20 cellular contexts compared by ENCODE assay signal in the genomic region with DNA sequence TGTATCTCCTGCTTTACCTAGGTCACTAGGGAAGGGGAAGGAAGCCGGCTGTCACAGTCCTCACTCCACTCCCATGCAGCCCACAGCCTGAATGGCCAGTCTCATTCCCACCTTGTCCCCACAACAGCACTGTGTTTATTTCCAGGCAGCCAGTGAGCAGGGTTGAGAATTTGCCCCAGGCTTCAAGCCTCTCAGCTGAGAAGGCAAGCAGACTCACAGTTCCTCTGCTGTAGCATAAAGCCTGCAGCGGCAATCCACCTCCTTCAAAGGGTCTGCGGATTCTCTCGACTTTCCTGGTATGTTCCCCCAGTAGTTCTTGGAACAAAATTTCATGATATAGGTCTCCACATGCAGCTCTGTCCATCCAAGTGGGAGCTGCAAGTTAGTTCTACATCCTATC.
DNase-seq lines count a peak whose midpoint lies in the region; ATAC-seq, FAIRE-seq and TF ChIP-seq lines count a peak whose summit lies in the region.
"Had no signal": no experiment of that assay in that cellular context is flagged by ENCODE, and none has a peak within 500 bp of the region (broad histone marks: within the 10 kb centered on the region; RNA-seq: fewer than 3 reads in every experiment).

No MANE protein-coding gene starts in this region.

- H3K4me3 ChIP-seq in iPS-18a (ENCODE audit: low read length) = no peak overlapping the region
- H3K4me3 ChIP-seq in neuronal stem cell (ENCODE audit: low read length in 2 of 2) = no peak overlapping the region
- no peak overlapping the region for H3K4me3 ChIP-seq in pancreas
- no peak overlapping the region for H3K4me3 ChIP-seq in sigmoid colon
- H3K4me3 ChIP-seq: SJCRH30 had no signal

- H3K27ac ChIP-seq in iPS-18a (ENCODE audit: low read length) = no peak overlapping the region
- H3K27ac ChIP-seq in neuronal stem cell (replicated peaks; ENCODE audit: low read length) = no peak overlapping the region
- no peak overlapping the region for H3K27ac ChIP-seq in pancreas
- no peak overlapping the region for H3K27ac ChIP-seq in sigmoid colon
- H3K27ac ChIP-seq: SJCRH30 had no signal

- H3K4me1 ChIP-seq in iPS-18a (ENCODE audit: control insufficient read depth, low read depth, low read length) (peaks cover 40% of the 10 kb centered on the region), neuronal stem cell (ENCODE audit: control insufficient read depth in 2 of 2, insufficient read depth in 1 of 2, low read depth in 1 of 2, low read length in 2 of 2) (peaks cover 0 to 2% of the 10 kb centered on the region in 2 donors), pancreas (no peaks in the 10 kb centered on the region), sigmoid colon (no peaks in the 10 kb centered on the region)

- FAIRE-seq in pancreas (lab: Jason Lieb, UNC) = no peak
- FAIRE-seq: HTR-8/SVneo, RCC 7860 had no signal

- no peak overlapping the region for H2BK15ac ChIP-seq in neuronal stem cell (ENCODE audit: low read length)

- CTCF ChIA-PET in WTC11 (lab: Charles Lee) = no interaction called here

- TF ChIP-seq POLR2A in sigmoid colon (IDR thresholded peaks at IDR 0.05) = no peak

- no peak overlapping the region for H3K23ac ChIP-seq in neuronal stem cell (ENCODE audit: low read depth, low read length, poor library complexity)

- H3K4me3 Mint-ChIP-seq in WTC11 = no peak overlapping the region
- H3K4me3 Mint-ChIP-seq in activated T-cell treated with anti-CD3 and anti-CD28 coated beads, Interleukin-2, amount 50 U/mL, for 4 hours = no peak overlapping the region

- no peak overlapping the region for H3K18ac ChIP-seq in neuronal stem cell (ENCODE audit: low read length)

- H3K27me3 ChIP-seq in iPS-18a (ENCODE audit: control insufficient read depth, insufficient read depth, low read length) (no peaks in the 10 kb centered on the region), neuronal stem cell (ENCODE audit: control insufficient read depth in 3 of 3, insufficient read depth in 3 of 3, low read depth in 1 of 3, low read length in 3 of 3) (no peaks in the 10 kb centered on the region), pancreas (no peaks in the 10 kb centered on the region), sigmoid colon (no peaks in the 10 kb centered on the region)
- H3K27me3 ChIP-seq: SJCRH30 had no signal

- H3K4me2 ChIP-seq in neuronal stem cell (ENCODE audit: insufficient read depth, low read length, poor library complexity, severe bottlenecking) = no peak overlapping the region

- H3K9ac ChIP-seq in iPS-18a (ENCODE audit: low read length) = peak overlapping the region; percentile 4
- no peak overlapping the region for H3K9ac ChIP-seq in neuronal stem cell (ENCODE audit: low read depth, low read length, poor library complexity)

- DNase-seq in EH (ENCODE audit: low read depth) = peak; percentile 2
- DNase-seq in WTC11 (ENCODE audit: low spot score) = peak; percentile 34
- no peak for DNase-seq in neuronal stem cell (ENCODE audit: low spot score)
- no peak for DNase-seq in pancreas
- DNase-seq in sigmoid colon = no peak
- no peak for DNase-seq in sciatic nerve (ENCODE audit: low spot score)
- no peak for DNase-seq in activated T-cell treated with anti-CD3 and anti-CD28 coated beads, Interleukin-2, amount 50 U/mL, for 4 hours
- DNase-seq: HCEC 1CT, MM.1S, NCI-H1092, NCI-H1436, NCI-H187 treated with DMSO at 0.1 percent for 48 hours, NCI-H2107, NCI-H446 treated with DMSO at 0.1 percent for 48 hours, NCI-H526 treated with DMSO at 0.1 percent for 48 hours, OCI-M1, SJCRH30 had no signal

- no CpG with 5 or more reads among the region's 4 CpGs for WGBS in neuronal stem cell (ENCODE audit: extremely low coverage in 2 of 2, insufficient read length in 2 of 2, insufficient replicate concordance in 1 of 2), 2 donors
- WGBS in pancreas, 2 donors = 84 to 90% methylated on average over 4 of the region's 4 CpGs
- WGBS in sigmoid colon, 2 donors = 86 to 89% methylated on average over 4 of the region's 4 CpGs

- H2AFZ ChIP-seq in neuronal stem cell (ENCODE audit: low read length) = peak overlapping the region; percentile 28

- H4K8ac ChIP-seq in neuronal stem cell (ENCODE audit: low read depth, low read length) = no peak overlapping the region

- no peak overlapping the region for H2AK5ac ChIP-seq in neuronal stem cell (ENCODE audit: low read depth, low read length)

- H3K9me3 ChIP-seq in iPS-18a (ENCODE audit: control insufficient read depth, low read depth, low read length) (no peaks in the 10 kb centered on the region), neuronal stem cell (replicated peaks in 1 of 2; ENCODE audit: control insufficient read depth in 2 of 2, insufficient read depth in 1 of 2, low read depth in 1 of 2, low read length in 2 of 2) (no peaks in the 10 kb centered on the region), pancreas (no peaks in the 10 kb centered on the region), sigmoid colon (no peaks in the 10 kb centered on the region)
- H3K9me3 ChIP-seq: SJCRH30 had no signal

- no peak overlapping the region for H2BK5ac ChIP-seq in neuronal stem cell (ENCODE audit: low read length)

- peak overlapping the region; percentile 29 for H3K27ac Mint-ChIP-seq in WTC11

- POLR2A ChIA-PET in WTC11 (lab: Charles Lee) = interaction anchor here (1.7 kb wide), 1 partner anchor 264 kb away, joined by 6 read pairs; no protein-coding TSS in a partner anchor

- no peak overlapping the region for H3K14ac ChIP-seq in neuronal stem cell (ENCODE audit: low read length)

- no peak overlapping the region for H3K4ac ChIP-seq in neuronal stem cell (ENCODE audit: low read length)

- H3K79me1 ChIP-seq in neuronal stem cell (ENCODE audit: low read depth, low read length) = no peaks in the 10 kb centered on the region

- H2BK12ac ChIP-seq in neuronal stem cell (ENCODE audit: low read length) = no peak overlapping the region

- H3K9me3 Mint-ChIP-seq in WTC11 = peaks cover 26% of the 10 kb centered on the region
- no peaks in the 10 kb centered on the region for H3K9me3 Mint-ChIP-seq in activated T-cell treated with anti-CD3 and anti-CD28 coated beads, Interleukin-2, amount 50 U/mL, for 4 hours

- no peaks in the 10 kb centered on the region for H3K27me3 Mint-ChIP-seq in WTC11 (ENCODE audit: low read depth)
- H3K27me3 Mint-ChIP-seq in activated T-cell treated with anti-CD3 and anti-CD28 coated beads, Interleukin-2, amount 50 U/mL, for 4 hours (ENCODE audit: low read depth) = no peaks in the 10 kb centered on the region

- ATAC-seq in WTC11 (peak; percentile 14), pancreas (no peak), sciatic nerve (no peak)
- ATAC-seq in activated T-cell treated with anti-CD3 and anti-CD28 coated beads, Interleukin-2, amount 50 U/mL, for 4 hours = no peak

- intact Hi-C loops in pancreas (cut with DNase I) = no loop called here
- intact Hi-C loops in sigmoid colon (cut with DNase I) = no loop called here
- intact Hi-C loops in sciatic nerve (cut with DNase I) = no loop called here

- peaks cover 65% of the 10 kb centered on the region for H3K4me1 Mint-ChIP-seq in WTC11
- no peaks in the 10 kb centered on the region for H3K4me1 Mint-ChIP-seq in activated T-cell treated with anti-CD3 and anti-CD28 coated beads, Interleukin-2, amount 50 U/mL, for 4 hours (ENCODE audit: low read depth)

- no peak overlapping the region for H4K91ac ChIP-seq in neuronal stem cell (ENCODE audit: low read depth, low read length, poor library complexity)

- H3K36me3 ChIP-seq in iPS-18a (ENCODE audit: control insufficient read depth, low read depth, low read length) (no peaks in the 10 kb centered on the region), neuronal stem cell (replicated peaks in 1 of 2; ENCODE audit: control insufficient read depth in 2 of 2, insufficient read depth in 2 of 2, low read length in 2 of 2) (no peaks in the 10 kb centered on the region), pancreas (no peaks in the 10 kb centered on the region), sigmoid colon (no peaks in the 10 kb centered on the region)
- H3K36me3 ChIP-seq: SJCRH30 had no signal

- TF ChIP-seq CTCF in WTC11 (IDR thresholded peaks at IDR 0.05) (no peak), pancreas (IDR thresholded peaks at IDR 0.05) (no peak), sigmoid colon (IDR thresholded peaks at IDR 0.05) (no peak)

- peaks cover 31% of the 10 kb centered on the region for H3K36me3 Mint-ChIP-seq in WTC11
- no peaks in the 10 kb centered on the region for H3K36me3 Mint-ChIP-seq in activated T-cell treated with anti-CD3 and anti-CD28 coated beads, Interleukin-2, amount 50 U/mL, for 4 hours (ENCODE audit: insufficient read depth)

- TF ChIP-seq EP300 in sigmoid colon (IDR thresholded peaks at IDR 0.05) = no peak

- H2BK120ac ChIP-seq in neuronal stem cell (ENCODE audit: low read depth, low read length) = no peak overlapping the region

TF ChIP-seq in WTC11, 78 proteins besides CTCF, POLR2A, EP300 and RAD21 (continues in another document):
- TF ChIP-seq TEAD4 (CRISPR knock-in tag; IDR thresholded peaks at IDR 0.05) (no peak), ZNF263 (CRISPR knock-in tag; IDR thresholded peaks at IDR 0.05; ENCODE audit: low read depth) (no peak), ZNF317 (CRISPR knock-in tag; IDR thresholded peaks at IDR 0.05; ENCODE audit: borderline replicate concordance, low read depth) (peak; percentile 84)
- TF ChIP-seq, protein P1, sequence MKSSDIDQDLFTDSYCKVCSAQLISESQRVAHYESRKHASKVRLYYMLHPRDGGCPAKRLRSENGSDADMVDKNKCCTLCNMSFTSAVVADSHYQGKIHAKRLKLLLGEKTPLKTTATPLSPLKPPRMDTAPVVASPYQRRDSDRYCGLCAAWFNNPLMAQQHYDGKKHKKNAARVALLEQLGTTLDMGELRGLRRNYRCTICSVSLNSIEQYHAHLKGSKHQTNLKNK (CRISPR knock-in tag; IDR thresholded peaks at IDR 0.05) = no peak
- TF ChIP-seq, protein P2, sequence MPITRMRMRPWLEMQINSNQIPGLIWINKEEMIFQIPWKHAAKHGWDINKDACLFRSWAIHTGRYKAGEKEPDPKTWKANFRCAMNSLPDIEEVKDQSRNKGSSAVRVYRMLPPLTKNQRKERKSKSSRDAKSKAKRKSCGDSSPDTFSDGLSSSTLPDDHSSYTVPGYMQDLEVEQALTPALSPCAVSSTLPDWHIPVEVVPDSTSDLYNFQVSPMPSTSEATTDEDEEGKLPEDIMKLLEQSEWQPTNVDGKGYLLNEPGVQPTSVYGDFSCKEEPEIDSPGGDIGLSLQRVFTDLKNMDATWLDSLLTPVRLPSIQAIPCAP (CRISPR knock-in tag; IDR thresholded peaks at IDR 0.05) = no peak

Comparison
In these comparisons a context has a peak if more than half of its experiments do, and no peak if none do; other contexts are left out.
1. DNase-seq: peak in EH (single experiment) and WTC11 (single experiment); none in neuronal stem cell (single experiment), pancreas (0 of 6), sigmoid colon (single experiment), sciatic nerve (single experiment) and activated T-cell treated with anti-CD3 and anti-CD28 coated beads, Interleukin-2, amount 50 U/mL, for 4 hours (single experiment).